In the genomic region with DNA sequence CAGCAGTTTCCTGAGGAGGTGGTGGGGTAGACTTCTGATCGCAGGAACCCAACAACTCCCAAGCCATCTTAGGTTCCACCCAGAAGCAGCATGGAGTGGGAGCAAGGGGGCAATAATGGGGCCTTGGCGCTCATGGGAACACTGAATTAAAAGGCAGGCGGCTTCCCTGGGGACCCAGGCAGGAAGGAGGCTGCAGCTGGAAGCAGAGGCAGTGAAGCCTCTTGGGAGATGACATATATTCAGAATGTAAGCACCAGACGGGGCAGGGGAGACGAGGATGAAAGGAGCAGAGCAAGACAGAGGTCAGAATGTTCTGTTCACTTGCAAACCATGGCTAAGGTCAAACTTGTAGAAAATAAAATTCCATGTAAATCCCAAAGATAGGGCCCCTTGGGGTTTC, we compare ENCODE assay signal across 22 cellular contexts. TPM values are rescaled to one million over a fixed set of nuclear protein-coding genes. Genes with fewer than 3 reads are reported as not detected.
DNase-seq lines count a peak whose midpoint lies in the region; ATAC-seq and TF ChIP-seq lines count a peak whose summit lies in the region.
"Had no signal": no experiment of that assay in that cellular context is flagged by ENCODE, and none has a peak within 500 bp of the region (broad histone marks: within the 10 kb centered on the region; RNA-seq: fewer than 3 reads in every experiment).

No MANE protein-coding gene starts in this region.

- no peaks in the 10 kb centered on the region for H3K9me3 Mint-ChIP-seq in immature natural killer cell
- H3K9me3 Mint-ChIP-seq: activated T-cell treated with anti-CD3 and anti-CD28 coated beads, Interleukin-2, amount 50 U/mL, for 4 hours; WTC11 had no signal

- no peak overlapping the region for H3K4me3 ChIP-seq in BE2C (ENCODE audit: low read depth, low read length)
- no peak overlapping the region for H3K4me3 ChIP-seq in gastroesophageal sphincter
- H3K4me3 ChIP-seq in psoas muscle, result no peak overlapping the region

- H3K36me3 ChIP-seq in BE2C (peaks cover 56% of the 10 kb centered on the region), gastroesophageal sphincter (peaks cover 4 to 66% of the 10 kb centered on the region in 2 donors), psoas muscle (ENCODE audit: insufficient read depth in 1 of 2, low read depth in 1 of 2) (peaks cover 6 to 60% of the 10 kb centered on the region in 2 donors)

- TF ChIP-seq CTCF in BE2C (IDR thresholded peaks at IDR 0.05; ENCODE audit: low read depth, low read length), result no peak
- TF ChIP-seq CTCF in gastroesophageal sphincter (IDR thresholded peaks at IDR 0.05), result no peak
- TF ChIP-seq CTCF in psoas muscle (IDR thresholded peaks at IDR 0.05), result no peak

- H3K27ac Mint-ChIP-seq in immature natural killer cell, result peak overlapping the region in 1 of 6 donors; percentile 14

- no peak overlapping the region for H3K4me3 Mint-ChIP-seq in immature natural killer cell
- H3K4me3 Mint-ChIP-seq: activated naive CD8-positive, alpha-beta T cell; activated T-cell treated with anti-CD3 and anti-CD28 coated beads, Interleukin-2, amount 50 U/mL, for 4 hours; WTC11 had no signal

- intact Hi-C loops in psoas muscle (cut with DNase I), result loop anchor here in 1 of 2 donors (10.0 kb wide), 1 partner anchor 306 kb away; no protein-coding TSS in a partner anchor

- H3K4me1 Mint-ChIP-seq in immature natural killer cell, result no peaks in the 10 kb centered on the region

- TF ChIP-seq EP300 in gastroesophageal sphincter (IDR thresholded peaks at IDR 0.05), result no peak

- DNase-seq in BE2C (peak; percentile 60), D341Med (ENCODE audit: low spot score) (peak; percentile 78), psoas muscle (peak in 1 of 2 donors; percentile 24), immature natural killer cell (no peak), globus pallidus (ENCODE audit: low spot score) (no peak), mesenteric fat pad (ENCODE audit: low spot score) (no peak)
- DNase-seq: activated CD4-positive, alpha-beta T cell treated with anti-CD3 and anti-CD28 coated beads, Interleukin-2, amount 50 U/mL, for 48 hours; activated T-cell treated with anti-CD3 and anti-CD28 coated beads, Interleukin-2, amount 50 U/mL, for 4 hours; effector memory CD4-positive, alpha-beta T cell; Kasumi-1; NCI-H1092; NCI-H2029 treated with DMSO at 0.1 percent for 48 hours; NCI-H524; nucleus accumbens; RPMI8226; stimulated activated CD8-positive, alpha-beta memory T cell treated with anti-CD3 and anti-CD28 coated beads, Interleukin-4, amount 100 ng/mL, for 48 hours; T-helper 9 cell had no signal

- TF ChIP-seq POLR2A in gastroesophageal sphincter (IDR thresholded peaks at IDR 0.05), result no peak

- peaks cover 19% of the 10 kb centered on the region for H3K4me1 ChIP-seq in BE2C
- H3K4me1 ChIP-seq in gastroesophageal sphincter, result no peaks in the 10 kb centered on the region
- H3K4me1 ChIP-seq in psoas muscle, result no peaks in the 10 kb centered on the region

- no peak for ATAC-seq in gastroesophageal sphincter
- peak in 1 of 4 donors; percentile 41 for ATAC-seq in psoas muscle
- ATAC-seq: activated T-cell treated with anti-CD3 and anti-CD28 coated beads, Interleukin-2, amount 50 U/mL, for 4 hours; esophagus mucosa; left lobe of liver; WTC11 had no signal

- WGBS in gastroesophageal sphincter (ENCODE audit: low coverage in 1 of 2), 2 donors, result 68 to 72% methylated on average over 3 to 4 of the region's 5 CpGs
- WGBS in psoas muscle, 3 donors, result 68 to 79% (median 72%) methylated on average over 5 of the region's 5 CpGs

- H3K27ac ChIP-seq in gastroesophageal sphincter, result peak overlapping the region in 3 of 4 donors; percentile 19 to 33 (median 31)
- peak overlapping the region; percentile 24 for H3K27ac ChIP-seq in psoas muscle

- H3K27me3 Mint-ChIP-seq in immature natural killer cell (ENCODE audit: low read depth in 3 of 3), result peaks cover 0 to 1% (median 0%) of the 10 kb centered on the region in 3 donors
- H3K27me3 Mint-ChIP-seq: activated naive CD8-positive, alpha-beta T cell had no signal

- no peaks in the 10 kb centered on the region for H3K9me3 ChIP-seq in BE2C
- H3K9me3 ChIP-seq in gastroesophageal sphincter, result no peaks in the 10 kb centered on the region
- no peaks in the 10 kb centered on the region for H3K9me3 ChIP-seq in psoas muscle

- H3K36me3 Mint-ChIP-seq in immature natural killer cell, result peaks cover 12 to 39% (median 24%) of the 10 kb centered on the region in 3 donors
- H3K36me3 Mint-ChIP-seq: activated naive CD8-positive, alpha-beta T cell had no signal

- no peaks in the 10 kb centered on the region for H3K27me3 ChIP-seq in BE2C
- H3K27me3 ChIP-seq in gastroesophageal sphincter, result no peaks in the 10 kb centered on the region
- H3K27me3 ChIP-seq in psoas muscle (ENCODE audit: insufficient read depth in 3 of 3, low read length in 2 of 3), result no peaks in the 10 kb centered on the region

RNA-seq across cellular contexts. Expression of gene HIGD1B, which starts 2.9 kb away (rescaled TPM):
- polyA plus RNA-seq in BE2C (2012; ENCODE audit: insufficient read depth, insufficient read length, low read depth), result 1.2 TPM
- total RNA-seq in gastroesophageal sphincter (1 to 10 TPM; 1.1 to 2.5 (median 1.5) TPM), psoas muscle (10 to 100 TPM in 1 of 4 donors, 1 to 10 TPM in 3; 4.6 to 17.9 (median 6.7) TPM), mesenteric fat pad (1.3 TPM)
- polyA plus RNA-seq in psoas muscle (10 to 100 TPM in 2 of 3 donors, 1 to 10 TPM in 1; 10.0 to 14.2 (median 13.1) TPM), immature natural killer cell (not detected)
- total RNA-seq: activated T-cell treated with anti-CD3 and anti-CD28 coated beads, Interleukin-2, amount 50 U/mL, for 4 hours; left lobe of liver; WTC11 had no signal

RNA-seq across cellular contexts. Expression of gene GJC1, which starts 20.5 kb away (rescaled TPM):
- polyA plus RNA-seq in BE2C (2012; ENCODE audit: insufficient read depth, insufficient read length, low read depth), result 6.2 TPM
- total RNA-seq in gastroesophageal sphincter (10 to 100 TPM; 28.2 to 78.3 (median 44.5) TPM), psoas muscle (1 to 10 TPM; 4.7 to 7.9 (median 5.7) TPM), mesenteric fat pad (17.1 TPM)
- polyA plus RNA-seq in psoas muscle (1 to 10 TPM; 2.2 to 2.7 (median 2.5) TPM), immature natural killer cell (not detected)

RNA-seq across cellular contexts. Expression of gene EFTUD2, which starts 48.6 kb away (rescaled TPM):
- polyA plus RNA-seq in BE2C (2012; ENCODE audit: insufficient read depth, insufficient read length, low read depth), result 225 TPM
- total RNA-seq in gastroesophageal sphincter (10 to 100 TPM; 45.1 to 71.2 (median 57.8) TPM), psoas muscle (100 to 1,000 TPM in 3 of 4 donors, 10 to 100 TPM in 1; 73.7 to 114 (median 103) TPM), mesenteric fat pad (104 TPM)
- polyA plus RNA-seq in psoas muscle (100 to 1,000 TPM in 1 of 3 donors, 10 to 100 TPM in 2; 46.0 to 102 (median 78.7) TPM), immature natural killer cell (100 to 1,000 TPM in 2 of 3 donors, 10 to 100 TPM in 1; 76.5 to 109 (median 101) TPM)

Comparison
In these comparisons a context has a peak if more than half of its experiments do, and no peak if none do; other contexts are left out.
1. DNase-seq: peak in BE2C (single experiment) and D341Med (single experiment); none in immature natural killer cell (0 of 3), globus pallidus (single experiment) and mesenteric fat pad (single experiment).